8 cellular contexts compared by ENCODE assay signal in the genomic region with DNA sequence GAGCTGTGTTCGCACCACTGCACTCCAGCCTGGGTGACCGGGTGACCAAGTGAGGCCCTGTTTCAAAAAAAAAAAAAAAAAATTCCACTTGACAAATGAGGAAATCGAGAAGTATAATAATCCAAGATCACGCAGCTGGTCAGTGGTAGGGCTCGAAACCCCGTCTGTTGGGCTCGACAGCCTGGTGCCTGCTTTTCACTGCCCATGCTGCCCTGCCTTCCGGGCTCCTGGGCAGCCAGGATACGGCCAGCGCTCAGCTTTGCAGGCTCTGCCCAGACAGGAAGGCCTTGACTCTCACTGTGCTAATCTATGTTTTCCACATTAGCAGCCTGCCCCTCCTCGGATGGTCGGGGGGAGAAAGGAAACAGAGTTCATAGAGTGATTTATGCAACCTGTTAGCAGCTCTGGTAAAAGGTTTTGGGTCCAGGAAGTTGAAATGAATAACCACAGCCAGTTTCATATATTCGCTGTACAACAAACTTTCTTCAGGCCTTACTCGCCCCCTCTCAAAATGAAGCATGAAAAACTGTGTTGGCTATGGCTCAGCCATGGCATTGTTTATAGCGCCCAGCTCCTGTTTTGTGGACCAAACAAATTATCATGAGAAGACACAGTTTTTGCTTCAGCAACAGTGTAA.
DNase-seq lines count a peak whose midpoint lies in the region; ATAC-seq and TF ChIP-seq lines count a peak whose summit lies in the region.

No MANE protein-coding gene starts in this region.

- H3K4me3 ChIP-seq in HL-60 (replicated peaks; ENCODE audit: insufficient read depth, low read length): no peak overlapping the region
- no peak overlapping the region for H3K4me3 ChIP-seq in SJCRH30

- no peaks in the 10 kb centered on the region for H3K9me3 ChIP-seq in SJCRH30 (replicated peaks)

- no peaks in the 10 kb centered on the region for H3K9me3 Mint-ChIP-seq in activated CD4-positive, alpha-beta T cell treated with anti-CD3 and anti-CD28 coated beads, Interleukin-2, amount 10 ng/mL, durations not matched to agents 24 days and 14 days

- no peak overlapping the region for H3K4me3 Mint-ChIP-seq in activated CD4-positive, alpha-beta T cell treated with anti-CD3 and anti-CD28 coated beads, Interleukin-2, amount 10 ng/mL, durations not matched to agents 24 days and 14 days

- TF ChIP-seq CTCF in HL-60 (IDR thresholded peaks at IDR 0.05; ENCODE audit: insufficient read depth, low read length): no peak

- H3K27ac ChIP-seq in HL-60 (replicated peaks): peak overlapping the region; percentile 38
- H3K27ac ChIP-seq in SJCRH30: no peak overlapping the region

- peaks cover 35% of the 10 kb centered on the region for H3K4me1 Mint-ChIP-seq in activated CD4-positive, alpha-beta T cell treated with anti-CD3 and anti-CD28 coated beads, Interleukin-2, amount 10 ng/mL, durations not matched to agents 24 days and 14 days

- no peaks in the 10 kb centered on the region for H3K36me3 ChIP-seq in SJCRH30

- no peaks in the 10 kb centered on the region for H3K36me3 Mint-ChIP-seq in activated CD4-positive, alpha-beta T cell treated with anti-CD3 and anti-CD28 coated beads, Interleukin-2, amount 10 ng/mL, durations not matched to agents 24 days and 14 days (ENCODE audit: low read depth)

- H3K27me3 ChIP-seq in HL-60 (ENCODE audit: insufficient read depth, poor library complexity, severe bottlenecking): no peaks in the 10 kb centered on the region
- H3K27me3 ChIP-seq in SJCRH30: no peaks in the 10 kb centered on the region

- no peak for DNase-seq in activated CD4-positive, alpha-beta T cell treated with anti-CD3 and anti-CD28 coated beads, Interleukin-2, amount 10 ng/mL, durations not matched to agents 24 days and 14 days
- DNase-seq in activated CD4-positive, alpha-beta T cell treated with anti-CD3 and anti-CD28 coated beads for 4 hours: no peak
- DNase-seq in HL-60 (ENCODE audit: low read depth in 1 of 2, low spot score in 1 of 2) (no peak), SJCRH30 (no peak)
- no peak for DNase-seq in stimulated activated naive CD8-positive, alpha-beta T cell treated with anti-CD3 and anti-CD28 coated beads, Interleukin-15, Interleukin-2, amounts not matched to agents 100 U/mL and 50 U/mL, for 24 hours

- H3K27me3 Mint-ChIP-seq in activated CD4-positive, alpha-beta T cell treated with anti-CD3 and anti-CD28 coated beads, Interleukin-2, amount 10 ng/mL, durations not matched to agents 24 days and 14 days: no peaks in the 10 kb centered on the region

- peaks cover 19% of the 10 kb centered on the region for H3K4me1 ChIP-seq in SJCRH30

- intact Hi-C loops in activated CD4-positive, alpha-beta T cell treated with anti-CD3 and anti-CD28 coated beads, Interleukin-2, amount 10 ng/mL, durations not matched to agents 24 days and 14 days (cut with micrococcal nuclease): no loop called here

- ATAC-seq in esophagus mucosa: peak; percentile 43
- ATAC-seq in stimulated activated naive CD8-positive, alpha-beta T cell treated with anti-CD3 and anti-CD28 coated beads, Interleukin-15, Interleukin-2, amounts not matched to agents 100 U/mL and 50 U/mL, for 24 hours: peak; percentile 62
- ATAC-seq in GM19035 (IDR thresholded peaks at IDR 0.05; ENCODE audit: unreplicated experiment): no peak
- no peak for ATAC-seq in HG02938 (IDR thresholded peaks at IDR 0.05; ENCODE audit: unreplicated experiment)

- peak overlapping the region; percentile 46 for H3K27ac Mint-ChIP-seq in activated CD4-positive, alpha-beta T cell treated with anti-CD3 and anti-CD28 coated beads, Interleukin-2, amount 10 ng/mL, durations not matched to agents 24 days and 14 days

Comparison
In these comparisons a context has a peak if more than half of its experiments do, and no peak if none do; other contexts are left out.
1. ATAC-seq: peak in esophagus mucosa (single experiment) and stimulated activated naive CD8-positive, alpha-beta T cell treated with anti-CD3 and anti-CD28 coated beads, Interleukin-15, Interleukin-2, amounts not matched to agents 100 U/mL and 50 U/mL, for 24 hours (single experiment); none in GM19035 (single experiment) and HG02938 (single experiment).